Comparison of ENCODE assay signal across 14 cellular contexts in the genomic region with DNA sequence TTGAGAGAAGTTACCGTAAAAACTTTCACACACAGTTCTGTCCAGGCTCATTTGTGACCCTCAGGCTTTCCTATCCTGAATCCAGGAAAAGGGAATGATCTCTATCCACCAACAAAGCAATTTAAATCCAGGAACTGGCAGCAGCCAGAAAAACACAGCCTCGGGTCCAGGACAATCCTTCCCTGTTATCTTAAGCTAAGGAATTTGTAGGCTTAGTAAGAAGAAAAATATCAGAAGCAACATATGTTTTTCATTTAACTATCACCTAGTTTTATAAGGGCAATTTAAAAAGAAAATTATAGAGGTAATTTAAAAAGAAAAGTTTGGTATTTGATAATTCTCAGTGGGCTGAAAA. TPM values are rescaled to one million over a fixed set of nuclear protein-coding genes. Genes with fewer than 3 reads are reported as not detected.
A peak's percentile ranks its signal among the peaks of the same experiment; 100 is the strongest.
DNase-seq lines count a peak whose midpoint lies in the region; ATAC-seq and TF ChIP-seq lines count a peak whose summit lies in the region.
"Had no signal": no experiment of that assay in that cellular context is flagged by ENCODE, and none has a peak within 500 bp of the region (broad histone marks: within the 10 kb centered on the region; RNA-seq: fewer than 3 reads in every experiment).

No MANE protein-coding gene starts in this region.

- H3K79me2 ChIP-seq in GM23338 (replicated peaks; ENCODE audit: insufficient read depth): peaks cover 31% of the 10 kb centered on the region

- peaks cover 18% of the 10 kb centered on the region; the same call in 2 of the 3 replicates for H3K36me3 Mint-ChIP-seq in GM23338 (ENCODE audit: low read depth)
- H3K36me3 Mint-ChIP-seq in natural killer cell treated with Interleukin-12 subunit alpha and Interleukin-12 subunit beta and Interleukin-15 and Interleukin-18, amount 100 ng/mL, for 72 hours: peaks cover 6% of the 10 kb centered on the region

- peaks cover 2% of the 10 kb centered on the region for H3K27me3 Mint-ChIP-seq in GM23338 (ENCODE audit: insufficient read depth, low read depth, poor library complexity)
- H3K27me3 Mint-ChIP-seq in natural killer cell treated with Interleukin-12 subunit alpha and Interleukin-12 subunit beta and Interleukin-15 and Interleukin-18, amount 100 ng/mL, for 72 hours: no peaks in the 10 kb centered on the region

- no peaks in the 10 kb centered on the region for H3F3A ChIP-seq in GM23338 (replicated peaks; ENCODE audit: low read depth)

- H4K20me1 ChIP-seq in GM23338 (replicated peaks; ENCODE audit: insufficient read depth): no peaks in the 10 kb centered on the region; the same call in 1 of the 2 replicates

- TF ChIP-seq CTCF in GM23338 (conservative IDR thresholded peaks at IDR 0.05; ENCODE audit: low read depth in 2 of 2): no peak
- no peak for TF ChIP-seq CTCF in breast epithelium (IDR thresholded peaks at IDR 0.05)

- TF ChIP-seq POLR2A in breast epithelium (IDR thresholded peaks at IDR 0.05): no peak

- ATAC-seq in GM23338 (no peak), GM21447 (IDR thresholded peaks at IDR 0.05; ENCODE audit: unreplicated experiment) (no peak)
- no peak for ATAC-seq in natural killer cell treated with Interleukin-12 subunit alpha and Interleukin-12 subunit beta and Interleukin-15 and Interleukin-18, amount 100 ng/mL, for 72 hours

- H3K27ac ChIP-seq in GM23338 (ENCODE audit: low read depth) (peak overlapping the region; percentile 71), breast epithelium (peak overlapping the region; percentile 82 to 87), iPS-20b (ENCODE audit: low read length) (no peak overlapping the region), skeletal muscle tissue (ENCODE audit: low read depth, low read length) (peak overlapping the region; percentile 33)
- H3K27ac ChIP-seq: KMS-11 had no signal

- peaks cover 21% of the 10 kb centered on the region for H3K4me1 Mint-ChIP-seq in GM23338
- peaks cover 3 to 23% of the 10 kb centered on the region in 2 donors for H3K4me1 Mint-ChIP-seq in natural killer cell treated with Interleukin-12 subunit alpha and Interleukin-12 subunit beta and Interleukin-15 and Interleukin-18, amount 100 ng/mL, for 72 hours (ENCODE audit: low read depth in 2 of 2)

- H3K9ac ChIP-seq in iPS-20b (ENCODE audit: low read depth, low read length) (peak overlapping the region; percentile 12; the same call in 1 of the 2 replicates), skeletal muscle tissue (ENCODE audit: low read depth in 1 of 3, low read length in 3 of 3) (peak overlapping the region; percentile 2 to 79 (median 57))
- H3K9ac ChIP-seq: KMS-11 had no signal

- no peak overlapping the region for H2AFZ ChIP-seq in GM23338

- no peaks in the 10 kb centered on the region for H3K27me3 ChIP-seq in GM23338 (ENCODE audit: insufficient read depth)
- H3K27me3 ChIP-seq in breast epithelium: no peaks in the 10 kb centered on the region
- no peaks in the 10 kb centered on the region for H3K27me3 ChIP-seq in iPS-20b (ENCODE audit: insufficient read depth, low read length)
- H3K27me3 ChIP-seq in skeletal muscle tissue (ENCODE audit: control insufficient read depth in 3 of 3, insufficient read depth in 3 of 3, low read length in 3 of 3): no peaks in the 10 kb centered on the region
- H3K27me3 ChIP-seq: pancreas had no signal

- H3K9me2 ChIP-seq in GM23338 (ENCODE audit: insufficient read depth): no peaks in the 10 kb centered on the region; the same call in 1 of the 2 replicates

- H3K9me3 ChIP-seq in breast epithelium: no peaks in the 10 kb centered on the region
- H3K9me3 ChIP-seq in iPS-20b (ENCODE audit: insufficient read depth, low read depth, low read length): no peaks in the 10 kb centered on the region
- H3K9me3 ChIP-seq in skeletal muscle tissue (ENCODE audit: control insufficient read depth in 3 of 3, low read length in 3 of 3): no peaks in the 10 kb centered on the region
- H3K9me3 ChIP-seq: pancreas had no signal

- no peak overlapping the region for H3K4me3 Mint-ChIP-seq in GM23338
- H3K4me3 Mint-ChIP-seq in natural killer cell treated with Interleukin-12 subunit alpha and Interleukin-12 subunit beta and Interleukin-15 and Interleukin-18, amount 100 ng/mL, for 72 hours: no peak overlapping the region

- peaks cover 22% of the 10 kb centered on the region for H3K4me1 ChIP-seq in GM23338 (ENCODE audit: insufficient read depth)
- peaks cover 7 to 12% of the 10 kb centered on the region in 2 donors for H3K4me1 ChIP-seq in breast epithelium
- peaks cover 4% of the 10 kb centered on the region; the same call in 1 of the 2 replicates for H3K4me1 ChIP-seq in iPS-20b (ENCODE audit: insufficient read depth, low read length)
- H3K4me1 ChIP-seq in skeletal muscle tissue (ENCODE audit: control insufficient read depth in 3 of 3, insufficient read depth in 3 of 3, low read length in 3 of 3): peaks cover 37 to 45% (median 40%) of the 10 kb centered on the region in 3 donors

- peak overlapping the region; percentile 41; the same call in 1 of the 2 replicates for H3K4me2 ChIP-seq in GM23338
- H3K4me2 ChIP-seq: KMS-11 had no signal

- H3K4me3 ChIP-seq in GM23338: no peak overlapping the region
- H3K4me3 ChIP-seq in breast epithelium: no peak overlapping the region
- H3K4me3 ChIP-seq in iPS-20b (ENCODE audit: low read length): no peak overlapping the region
- H3K4me3 ChIP-seq in skeletal muscle tissue (ENCODE audit: low read length in 3 of 3): no peak overlapping the region
- H3K4me3 ChIP-seq: pancreas had no signal

- DNase-seq in GM23338 (ENCODE audit: low spot score) (no peak), breast epithelium (ENCODE audit: low spot score in 2 of 2) (no peak), NCI-H524 treated with DMSO at 0.1 percent for 48 hours (lab: John Stamatoyannopoulos, UW) (no peak), iPS-NIHi11 (ENCODE audit: low spot score) (no peak)
- no peak for DNase-seq in natural killer cell treated with Interleukin-12 subunit alpha and Interleukin-12 subunit beta and Interleukin-15 and Interleukin-18, amount 100 ng/mL, for 72 hours (ENCODE audit: low spot score)
- DNase-seq: activated CD8-positive, alpha-beta memory T cell treated with anti-CD3 and anti-CD28 coated beads, Interleukin-2, amount 50 U/mL, for 4 hours; central memory CD4-positive, alpha-beta T cell; NCI-H524; T-helper 1 cell had no signal

- H3K27ac Mint-ChIP-seq in GM23338: peak overlapping the region; percentile 71; the same call in 1 of the 2 replicates
- no peak overlapping the region for H3K27ac Mint-ChIP-seq in natural killer cell treated with Interleukin-12 subunit alpha and Interleukin-12 subunit beta and Interleukin-15 and Interleukin-18, amount 100 ng/mL, for 72 hours

- H3K36me3 ChIP-seq in GM23338 (ENCODE audit: insufficient read depth) (0 out of 2 replicates have a peak, but pooled peaks cover 6% of the 10 kb centered on the region), breast epithelium (no peaks in the 10 kb centered on the region), iPS-20b (ENCODE audit: insufficient read depth, low read depth, low read length) (peaks cover 16% of the 10 kb centered on the region), skeletal muscle tissue (ENCODE audit: control insufficient read depth in 3 of 3, insufficient read depth in 3 of 3, low read length in 3 of 3) (peaks cover 19 to 22% (median 21%) of the 10 kb centered on the region in 3 donors)

- intact Hi-C loops in breast epithelium (cut with DNase I; ENCODE audit: low total_unique reads): no loop called here

- no peaks in the 10 kb centered on the region; the same call in 2 of the 3 replicates for H3K9me3 Mint-ChIP-seq in GM23338
- H3K9me3 Mint-ChIP-seq in natural killer cell treated with Interleukin-12 subunit alpha and Interleukin-12 subunit beta and Interleukin-15 and Interleukin-18, amount 100 ng/mL, for 72 hours: no peaks in the 10 kb centered on the region

TF ChIP-seq in GM23338, 12 proteins besides CTCF, POLR2A, EP300 and RAD21 (continues in another document):
- TF ChIP-seq, protein P1, sequence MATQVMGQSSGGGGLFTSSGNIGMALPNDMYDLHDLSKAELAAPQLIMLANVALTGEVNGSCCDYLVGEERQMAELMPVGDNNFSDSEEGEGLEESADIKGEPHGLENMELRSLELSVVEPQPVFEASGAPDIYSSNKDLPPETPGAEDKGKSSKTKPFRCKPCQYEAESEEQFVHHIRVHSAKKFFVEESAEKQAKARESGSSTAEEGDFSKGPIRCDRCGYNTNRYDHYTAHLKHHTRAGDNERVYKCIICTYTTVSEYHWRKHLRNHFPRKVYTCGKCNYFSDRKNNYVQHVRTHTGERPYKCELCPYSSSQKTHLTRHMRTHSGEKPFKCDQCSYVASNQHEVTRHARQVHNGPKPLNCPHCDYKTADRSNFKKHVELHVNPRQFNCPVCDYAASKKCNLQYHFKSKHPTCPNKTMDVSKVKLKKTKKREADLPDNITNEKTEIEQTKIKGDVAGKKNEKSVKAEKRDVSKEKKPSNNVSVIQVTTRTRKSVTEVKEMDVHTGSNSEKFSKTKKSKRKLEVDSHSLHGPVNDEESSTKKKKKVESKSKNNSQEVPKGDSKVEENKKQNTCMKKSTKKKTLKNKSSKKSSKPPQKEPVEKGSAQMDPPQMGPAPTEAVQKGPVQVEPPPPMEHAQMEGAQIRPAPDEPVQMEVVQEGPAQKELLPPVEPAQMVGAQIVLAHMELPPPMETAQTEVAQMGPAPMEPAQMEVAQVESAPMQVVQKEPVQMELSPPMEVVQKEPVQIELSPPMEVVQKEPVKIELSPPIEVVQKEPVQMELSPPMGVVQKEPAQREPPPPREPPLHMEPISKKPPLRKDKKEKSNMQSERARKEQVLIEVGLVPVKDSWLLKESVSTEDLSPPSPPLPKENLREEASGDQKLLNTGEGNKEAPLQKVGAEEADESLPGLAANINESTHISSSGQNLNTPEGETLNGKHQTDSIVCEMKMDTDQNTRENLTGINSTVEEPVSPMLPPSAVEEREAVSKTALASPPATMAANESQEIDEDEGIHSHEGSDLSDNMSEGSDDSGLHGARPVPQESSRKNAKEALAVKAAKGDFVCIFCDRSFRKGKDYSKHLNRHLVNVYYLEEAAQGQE (IDR thresholded peaks at IDR 0.05; ENCODE audit: unreplicated experiment): no peak
- TF ChIP-seq CREB1 (CRISPR knock-in tag; IDR thresholded peaks at IDR 0.05; ENCODE audit: low read depth) (no peak), EZH2phosphoT487 (IDR thresholded peaks at IDR 0.05; ENCODE audit: unreplicated experiment) (no peak), NANOG (IDR thresholded peaks at IDR 0.05; ENCODE audit: borderline replicate concordance) (no peak), ZNF331 (CRISPR knock-in tag; IDR thresholded peaks at IDR 0.05; ENCODE audit: low read depth) (no peak)

RNA-seq across cellular contexts. Expression of a gene that starts 47.1 kb away (rescaled TPM):
- 13.4 and 17.7 TPM in 2 replicates for total RNA-seq in GM23338 (2014; rRNA removed; shearing (Covaris generic))
- polyA plus RNA-seq in GM23338 (2016; fragmentation: Nextera tagmentation; extraction: Ambion mirVana): 5.6 and 7.5 TPM in 2 replicates
- total RNA-seq in breast epithelium: 10 to 100 TPM; 47.5 to 70.7 (median 69.6) TPM
- total RNA-seq in skeletal muscle tissue: 20.4 TPM
- total RNA-seq in natural killer cell treated with Interleukin-12 subunit alpha and Interleukin-12 subunit beta and Interleukin-15 and Interleukin-18, amount 100 ng/mL, for 72 hours: 10 to 100 TPM; 14.0 to 28.6 TPM
